ENCODE assay signal across 23 cellular contexts in genomic region chr20:37573626-37574198, GRCh38. TPM values are rescaled to one million over a fixed set of nuclear protein-coding genes. Genes with fewer than 3 reads are reported as not detected.
A peak's percentile ranks its signal among the peaks of the same experiment; 100 is the strongest.
DNase-seq lines count a peak whose midpoint lies in the region; ATAC-seq and TF ChIP-seq lines count a peak whose summit lies in the region.
"Had no signal": no experiment of that assay in that cellular context is flagged by ENCODE, and none has a peak within 500 bp of the region (broad histone marks: within the 10 kb centered on the region; RNA-seq: fewer than 3 reads in every experiment).

No MANE protein-coding gene starts in this region.

- no peak for TF ChIP-seq POLR2A in stomach (IDR thresholded peaks at IDR 0.05)
- no peak for TF ChIP-seq POLR2A in prostate gland (IDR thresholded peaks at IDR 0.05)

- no peaks in the 10 kb centered on the region for H3K4me1 Mint-ChIP-seq in osteocyte (ENCODE audit: unreplicated experiment)
- H3K4me1 Mint-ChIP-seq: CD8-positive, alpha-beta memory T cell had no signal

- TF ChIP-seq EP300 in stomach (IDR thresholded peaks at IDR 0.05): no peak

- no peak overlapping the region for H3K4me3 Mint-ChIP-seq in osteocyte (ENCODE audit: unreplicated experiment)
- H3K4me3 Mint-ChIP-seq: CD8-positive, alpha-beta memory T cell had no signal

- no peak overlapping the region for H3K4me3 ChIP-seq in RWPE2 (ENCODE audit: severe bottlenecking)
- no peak overlapping the region for H3K4me3 ChIP-seq in stomach
- no peak overlapping the region for H3K4me3 ChIP-seq in prostate gland
- no peak overlapping the region for H3K4me3 ChIP-seq in BE2C (ENCODE audit: low read depth, low read length)
- H3K4me3 ChIP-seq: Peyer's patch had no signal

- no peak overlapping the region for H3K27ac Mint-ChIP-seq in osteocyte (ENCODE audit: unreplicated experiment)

- H3K36me3 Mint-ChIP-seq in osteocyte (ENCODE audit: unreplicated experiment): no peaks in the 10 kb centered on the region
- H3K36me3 Mint-ChIP-seq: CD8-positive, alpha-beta memory T cell had no signal

- intact Hi-C loops in stomach (cut with DNase I; ENCODE audit: low total_unique reads) (no loop called here), prostate gland (cut with DNase I) (no loop called here)

- H3K36me3 ChIP-seq in RWPE2 (ENCODE audit: low read depth): no peaks in the 10 kb centered on the region
- no peaks in the 10 kb centered on the region for H3K36me3 ChIP-seq in stomach
- H3K36me3 ChIP-seq in prostate gland: no peaks in the 10 kb centered on the region
- H3K36me3 ChIP-seq in BE2C: no peaks in the 10 kb centered on the region
- H3K36me3 ChIP-seq: Peyer's patch had no signal

- no peaks in the 10 kb centered on the region for H3K9me3 ChIP-seq in RWPE2 (ENCODE audit: severe bottlenecking)
- no peaks in the 10 kb centered on the region for H3K9me3 ChIP-seq in stomach
- no peaks in the 10 kb centered on the region for H3K9me3 ChIP-seq in prostate gland
- H3K9me3 ChIP-seq in BE2C: no peaks in the 10 kb centered on the region
- H3K9me3 ChIP-seq: Peyer's patch had no signal

- peak; percentile 19; the same call in 1 of the 3 replicates for ATAC-seq in RWPE2 (ENCODE audit: low read depth)
- no peak for ATAC-seq in left lobe of liver
- ATAC-seq in GM19324 (IDR thresholded peaks at IDR 0.05; ENCODE audit: low FRiP score, unreplicated experiment): no peak
- ATAC-seq: Right ventricle myocardium inferior had no signal

- WGBS in stomach, 5 donors: 78 to 84% (median 78%) methylated on average over 8 to 9 of the region's 9 CpGs
- 66% methylated on average over 9 of the region's 9 CpGs for WGBS in prostate gland

- peaks cover 35% of the 10 kb centered on the region for H3K27me3 ChIP-seq in RWPE2 (ENCODE audit: insufficient read depth, poor library complexity, severe bottlenecking)
- peaks cover 0 to 50% (median 9%) of the 10 kb centered on the region in 3 donors for H3K27me3 ChIP-seq in stomach
- H3K27me3 ChIP-seq in prostate gland (replicated peaks; ENCODE audit: insufficient read depth): no peaks in the 10 kb centered on the region
- H3K27me3 ChIP-seq in BE2C: no peaks in the 10 kb centered on the region
- H3K27me3 ChIP-seq: Peyer's patch had no signal

- H3K27ac ChIP-seq in RWPE2 (ENCODE audit: poor library complexity, severe bottlenecking): no peak overlapping the region
- H3K27ac ChIP-seq in stomach: no peak overlapping the region
- H3K27ac ChIP-seq in prostate gland: no peak overlapping the region
- H3K27ac ChIP-seq: C4-2B, Peyer's patch had no signal

- H3K27me3 Mint-ChIP-seq in osteocyte (ENCODE audit: unreplicated experiment): peaks cover 52% of the 10 kb centered on the region

- no peak for TF ChIP-seq CTCF in RWPE2 (IDR thresholded peaks at IDR 0.05; ENCODE audit: poor library complexity, severe bottlenecking)
- TF ChIP-seq CTCF in osteocyte (IDR thresholded peaks at IDR 0.05): no peak
- no peak for TF ChIP-seq CTCF in stomach (IDR thresholded peaks at IDR 0.05)
- no peak for TF ChIP-seq CTCF in prostate gland (IDR thresholded peaks at IDR 0.05)
- no peak for TF ChIP-seq CTCF in BE2C (IDR thresholded peaks at IDR 0.05; ENCODE audit: low read depth, low read length)

- H3K9me3 Mint-ChIP-seq in osteocyte (ENCODE audit: unreplicated experiment): no peaks in the 10 kb centered on the region
- H3K9me3 Mint-ChIP-seq: CD8-positive, alpha-beta memory T cell had no signal

- H3K4me1 ChIP-seq in RWPE2 (ENCODE audit: insufficient read depth, poor library complexity, severe bottlenecking) (no peaks in the 10 kb centered on the region), stomach (no peaks in the 10 kb centered on the region), prostate gland (replicated peaks) (no peaks in the 10 kb centered on the region), BE2C (no peaks in the 10 kb centered on the region)
- H3K4me1 ChIP-seq: Peyer's patch had no signal

- DNase-seq in RWPE2 (ENCODE audit: low spot score) (peak; percentile 76), left lobe of liver (ENCODE audit: low spot score) (peak; percentile 26), osteocyte (ENCODE audit: extremely low spot score, unreplicated experiment) (peak; percentile 69), stomach (peak; percentile 2), prostate gland (ENCODE audit: low spot score) (no peak), BE2C (no peak)
- no peak for DNase-seq in stimulated activated CD4-positive, alpha-beta T cell treated with anti-CD3 and anti-CD28 coated beads, Interleukin-12 subunit alpha, Interleukin-12 subunit beta, amount 100 ng/mL, for 4 hours
- DNase-seq: Calu3; CD8-positive, alpha-beta memory T cell; DMS153; GOT3; NCI-H1417 treated with DMSO at 0.1 percent for 48 hours; NCI-H187; NCI-H446; NCI-H526 had no signal

RNA-seq across cellular contexts. Expression of gene BLCAP, which starts 46.0 kb away (rescaled TPM):
- 70.4 TPM for total RNA-seq in left lobe of liver
- total RNA-seq in osteocyte: 71.9 and 74.5 TPM in 2 replicates
- total RNA-seq in stomach: 10 to 100 TPM; 12.5 to 84.4 (median 56.5) TPM
- polyA plus RNA-seq in stomach: 10 to 100 TPM; 28.7 to 64.6 (median 33.0) TPM
- 100 to 1,000 TPM in 1 of 2 donors, 10 to 100 TPM in 1; 93.0 to 101 TPM for total RNA-seq in prostate gland
- polyA plus RNA-seq in BE2C (2012; ENCODE audit: insufficient read depth, insufficient read length, low read depth): 86.2 TPM

RNA-seq across cellular contexts. Expression of gene NNAT, which starts 52.7 kb away (rescaled TPM):
- total RNA-seq in left lobe of liver: 0.15 TPM
- total RNA-seq in osteocyte: 14.7 and 14.9 TPM in 2 replicates
- total RNA-seq in stomach: 10 to 100 TPM in 3 of 5 donors, 1 to 10 TPM in 2; 8.8 to 65.2 (median 16.8) TPM
- polyA plus RNA-seq in stomach: 1 to 10 TPM; 2.8 to 8.2 (median 5.9) TPM
- total RNA-seq in prostate gland: 1 to 10 TPM in 1 of 2 donors, under 1 TPM in 1; 0.41 to 4.3 TPM
- polyA plus RNA-seq in BE2C (2012; ENCODE audit: insufficient read depth, insufficient read length, low read depth): 2.8 TPM
- total RNA-seq: A172, Calu3, G401, MCF 10A, OCI-LY7, Peyer's patch had no signal
- polyA plus RNA-seq: CD8-positive, alpha-beta memory T cell had no signal

Comparison
In these comparisons a context has a peak if more than half of its experiments do, and no peak if none do; other contexts are left out.
1. DNase-seq: peak in RWPE2 (single experiment), left lobe of liver (single experiment), osteocyte (single experiment) and stomach (single experiment); none in prostate gland (single experiment), BE2C (single experiment) and stimulated activated CD4-positive, alpha-beta T cell treated with anti-CD3 and anti-CD28 coated beads, Interleukin-12 subunit alpha, Interleukin-12 subunit beta, amount 100 ng/mL, for 4 hours (single experiment).